In genomic region chr11:73085189-73085875, GRCh38 we compare ENCODE assay signal across 1 cellular context.
A peak's percentile ranks its signal among the peaks of the same experiment; 100 is the strongest.
TF ChIP-seq lines count a peak whose summit lies in the region.

No MANE protein-coding gene starts in this region.

TF ChIP-seq in GM12878, 131 proteins besides CTCF, POLR2A, EP300 and RAD21 (continued from another document):
- no peak for TF ChIP-seq YBX1 (IDR thresholded peaks at IDR 0.05)
- no peak for TF ChIP-seq IRF3 (IDR thresholded peaks at IDR 0.05)
- TF ChIP-seq ZBTB33 (IDR thresholded peaks at IDR 0.05), result no peak
- no peak for TF ChIP-seq BCL11A (IDR thresholded peaks at IDR 0.05; ENCODE audit: low read depth, low read length)
- TF ChIP-seq ZBED1 (IDR thresholded peaks at IDR 0.05; ENCODE audit: borderline replicate concordance), result no peak
- TF ChIP-seq POU2F2 (IDR thresholded peaks at IDR 0.05; ENCODE audit: borderline replicate concordance, low read depth, low read length), result no peak
- no peak for TF ChIP-seq SUPT20H (IDR thresholded peaks at IDR 0.05; ENCODE audit: borderline replicate concordance, control insufficient read depth, low read depth, low read length)
- no peak for TF ChIP-seq STAT3 (IDR thresholded peaks at IDR 0.05; ENCODE audit: low read depth, low read length)
- TF ChIP-seq, protein P1, sequence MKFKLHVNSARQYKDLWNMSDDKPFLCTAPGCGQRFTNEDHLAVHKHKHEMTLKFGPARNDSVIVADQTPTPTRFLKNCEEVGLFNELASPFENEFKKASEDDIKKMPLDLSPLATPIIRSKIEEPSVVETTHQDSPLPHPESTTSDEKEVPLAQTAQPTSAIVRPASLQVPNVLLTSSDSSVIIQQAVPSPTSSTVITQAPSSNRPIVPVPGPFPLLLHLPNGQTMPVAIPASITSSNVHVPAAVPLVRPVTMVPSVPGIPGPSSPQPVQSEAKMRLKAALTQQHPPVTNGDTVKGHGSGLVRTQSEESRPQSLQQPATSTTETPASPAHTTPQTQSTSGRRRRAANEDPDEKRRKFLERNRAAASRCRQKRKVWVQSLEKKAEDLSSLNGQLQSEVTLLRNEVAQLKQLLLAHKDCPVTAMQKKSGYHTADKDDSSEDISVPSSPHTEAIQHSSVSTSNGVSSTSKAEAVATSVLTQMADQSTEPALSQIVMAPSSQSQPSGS (IDR thresholded peaks at IDR 0.05; ENCODE audit: low read length), result peak; percentile 29; the same call in 1 of the 2 replicates
- TF ChIP-seq RBBP5 (conservative IDR thresholded peaks at IDR 0.05), result no peak
- no peak for TF ChIP-seq TCF12 (IDR thresholded peaks at IDR 0.05; ENCODE audit: low read depth, low read length)
- no peak for TF ChIP-seq HSF1 (IDR thresholded peaks at IDR 0.05; ENCODE audit: low read depth, low read length)
- no peak for TF ChIP-seq NRF1 (conservative IDR thresholded peaks at IDR 0.05; ENCODE audit: low read depth, low read length)
- no peak for TF ChIP-seq USF1 (IDR thresholded peaks at IDR 0.05; ENCODE audit: borderline replicate concordance, extremely low read length, insufficient read depth, low read depth, low read length)
- no peak for TF ChIP-seq GATAD2B (conservative IDR thresholded peaks at IDR 0.05; ENCODE audit: low read depth)
- TF ChIP-seq RUNX3 (IDR thresholded peaks at IDR 0.05; ENCODE audit: low read length), result peak; percentile 36; the same call in 1 of the 2 replicates
- TF ChIP-seq CHD2 (IDR thresholded peaks at IDR 0.05; ENCODE audit: borderline replicate concordance, low read depth, low read length), result no peak
- 0 out of 2 replicates have a peak, but pooled peaks have one; percentile 21 for TF ChIP-seq JUNB (IDR thresholded peaks at IDR 0.05)
- TF ChIP-seq JUND (IDR thresholded peaks at IDR 0.05; ENCODE audit: low read depth, low read length), result no peak
- TF ChIP-seq, protein P2, sequence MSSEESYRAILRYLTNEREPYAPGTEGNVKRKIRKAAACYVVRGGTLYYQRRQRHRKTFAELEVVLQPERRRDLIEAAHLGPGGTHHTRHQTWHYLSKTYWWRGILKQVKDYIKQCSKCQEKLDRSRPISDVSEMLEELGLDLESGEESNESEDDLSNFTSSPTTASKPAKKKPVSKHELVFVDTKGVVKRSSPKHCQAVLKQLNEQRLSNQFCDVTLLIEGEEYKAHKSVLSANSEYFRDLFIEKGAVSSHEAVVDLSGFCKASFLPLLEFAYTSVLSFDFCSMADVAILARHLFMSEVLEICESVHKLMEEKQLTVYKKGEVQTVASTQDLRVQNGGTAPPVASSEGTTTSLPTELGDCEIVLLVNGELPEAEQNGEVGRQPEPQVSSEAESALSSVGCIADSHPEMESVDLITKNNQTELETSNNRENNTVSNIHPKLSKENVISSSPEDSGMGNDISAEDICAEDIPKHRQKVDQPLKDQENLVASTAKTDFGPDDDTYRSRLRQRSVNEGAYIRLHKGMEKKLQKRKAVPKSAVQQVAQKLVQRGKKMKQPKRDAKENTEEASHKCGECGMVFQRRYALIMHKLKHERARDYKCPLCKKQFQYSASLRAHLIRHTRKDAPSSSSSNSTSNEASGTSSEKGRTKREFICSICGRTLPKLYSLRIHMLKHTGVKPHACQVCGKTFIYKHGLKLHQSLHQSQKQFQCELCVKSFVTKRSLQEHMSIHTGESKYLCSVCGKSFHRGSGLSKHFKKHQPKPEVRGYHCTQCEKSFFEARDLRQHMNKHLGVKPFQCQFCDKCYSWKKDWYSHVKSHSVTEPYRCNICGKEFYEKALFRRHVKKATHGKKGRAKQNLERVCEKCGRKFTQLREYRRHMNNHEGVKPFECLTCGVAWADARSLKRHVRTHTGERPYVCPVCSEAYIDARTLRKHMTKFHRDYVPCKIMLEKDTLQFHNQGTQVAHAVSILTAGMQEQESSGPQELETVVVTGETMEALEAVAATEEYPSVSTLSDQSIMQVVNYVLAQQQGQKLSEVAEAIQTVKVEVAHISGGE (CRISPR knock-in tag; IDR thresholded peaks at IDR 0.05), result peak; percentile 44
- TF ChIP-seq BHLHE40 (IDR thresholded peaks at IDR 0.05; ENCODE audit: borderline replicate concordance in 1 of 2, low read depth in 2 of 2, low read length in 1 of 2), result no peak
- no peak for TF ChIP-seq ZNF622 (IDR thresholded peaks at IDR 0.05)
- no peak for TF ChIP-seq NR2C1 (IDR thresholded peaks at IDR 0.05)
- no peak for TF ChIP-seq ASH2L (IDR thresholded peaks at IDR 0.05; ENCODE audit: borderline replicate concordance, low read depth)
- TF ChIP-seq IKZF1 (conservative IDR thresholded peaks at IDR 0.05), result no peak
- TF ChIP-seq SMC3 (IDR thresholded peaks at IDR 0.05; ENCODE audit: borderline replicate concordance, low read length), result no peak
- TF ChIP-seq GABPA (IDR thresholded peaks at IDR 0.05; ENCODE audit: low read depth), result peak; percentile 77
- TF ChIP-seq, protein P3, sequence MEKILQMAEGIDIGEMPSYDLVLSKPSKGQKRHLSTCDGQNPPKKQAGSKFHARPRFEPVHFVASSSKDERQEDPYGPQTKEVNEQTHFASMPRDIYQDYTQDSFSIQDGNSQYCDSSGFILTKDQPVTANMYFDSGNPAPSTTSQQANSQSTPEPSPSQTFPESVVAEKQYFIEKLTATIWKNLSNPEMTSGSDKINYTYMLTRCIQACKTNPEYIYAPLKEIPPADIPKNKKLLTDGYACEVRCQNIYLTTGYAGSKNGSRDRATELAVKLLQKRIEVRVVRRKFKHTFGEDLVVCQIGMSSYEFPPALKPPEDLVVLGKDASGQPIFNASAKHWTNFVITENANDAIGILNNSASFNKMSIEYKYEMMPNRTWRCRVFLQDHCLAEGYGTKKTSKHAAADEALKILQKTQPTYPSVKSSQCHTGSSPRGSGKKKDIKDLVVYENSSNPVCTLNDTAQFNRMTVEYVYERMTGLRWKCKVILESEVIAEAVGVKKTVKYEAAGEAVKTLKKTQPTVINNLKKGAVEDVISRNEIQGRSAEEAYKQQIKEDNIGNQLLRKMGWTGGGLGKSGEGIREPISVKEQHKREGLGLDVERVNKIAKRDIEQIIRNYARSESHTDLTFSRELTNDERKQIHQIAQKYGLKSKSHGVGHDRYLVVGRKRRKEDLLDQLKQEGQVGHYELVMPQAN (conservative IDR thresholded peaks at IDR 0.05), result no peak
- TF ChIP-seq SMAD5 (IDR thresholded peaks at IDR 0.05; ENCODE audit: low read depth), result no peak
- TF ChIP-seq HDAC2 (IDR thresholded peaks at IDR 0.05), result no peak
- TF ChIP-seq, protein P4, sequence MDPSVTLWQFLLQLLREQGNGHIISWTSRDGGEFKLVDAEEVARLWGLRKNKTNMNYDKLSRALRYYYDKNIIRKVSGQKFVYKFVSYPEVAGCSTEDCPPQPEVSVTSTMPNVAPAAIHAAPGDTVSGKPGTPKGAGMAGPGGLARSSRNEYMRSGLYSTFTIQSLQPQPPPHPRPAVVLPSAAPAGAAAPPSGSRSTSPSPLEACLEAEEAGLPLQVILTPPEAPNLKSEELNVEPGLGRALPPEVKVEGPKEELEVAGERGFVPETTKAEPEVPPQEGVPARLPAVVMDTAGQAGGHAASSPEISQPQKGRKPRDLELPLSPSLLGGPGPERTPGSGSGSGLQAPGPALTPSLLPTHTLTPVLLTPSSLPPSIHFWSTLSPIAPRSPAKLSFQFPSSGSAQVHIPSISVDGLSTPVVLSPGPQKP (IDR thresholded peaks at IDR 0.05; ENCODE audit: low read depth, low read length), result no peak
- no peak for TF ChIP-seq NFYA (IDR thresholded peaks at IDR 0.05; ENCODE audit: borderline replicate concordance, low read depth, low read length)
- TF ChIP-seq HDGF (IDR thresholded peaks at IDR 0.05), result no peak
- TF ChIP-seq SMARCA5 (IDR thresholded peaks at IDR 0.05), result no peak
- no peak for TF ChIP-seq CREB1 (IDR thresholded peaks at IDR 0.05; ENCODE audit: low read depth)
- no peak for TF ChIP-seq ZNF207 (IDR thresholded peaks at IDR 0.05; ENCODE audit: borderline replicate concordance)
- TF ChIP-seq PAX8 (IDR thresholded peaks at IDR 0.05), result no peak
- TF ChIP-seq EED (IDR thresholded peaks at IDR 0.05; ENCODE audit: low read depth), result 0 out of 2 replicates have a peak, but pooled peaks have one; percentile 51
- TF ChIP-seq SPI1 (IDR thresholded peaks at IDR 0.05; ENCODE audit: borderline replicate concordance, insufficient read depth, low read depth, low read length), result peak; percentile 83
- TF ChIP-seq EZH2 (IDR thresholded peaks at IDR 0.05; ENCODE audit: borderline replicate concordance, control insufficient read depth, low read depth, low read length), result no peak
- TF ChIP-seq BRCA1 (IDR thresholded peaks at IDR 0.05; ENCODE audit: low read depth, low read length), result no peak
- TF ChIP-seq RCOR1 (conservative IDR thresholded peaks at IDR 0.05; ENCODE audit: low read depth, low read length), result no peak
- no peak for TF ChIP-seq LARP7 (IDR thresholded peaks at IDR 0.05)
- no peak for TF ChIP-seq PKNOX1 (IDR thresholded peaks at IDR 0.05)
- TF ChIP-seq ZZZ3 (IDR thresholded peaks at IDR 0.05; ENCODE audit: control insufficient read depth, insufficient read length, low read depth), result no peak
- no peak for TF ChIP-seq KLF5 (IDR thresholded peaks at IDR 0.05; ENCODE audit: partially characterized antibody)
- no peak for TF ChIP-seq RFX5 (IDR thresholded peaks at IDR 0.05; ENCODE audit: low read depth, low read length)
- TF ChIP-seq ZNF217 (IDR thresholded peaks at IDR 0.05), result no peak
- no peak for TF ChIP-seq MYC (IDR thresholded peaks at IDR 0.05; ENCODE audit: insufficient read depth, insufficient read length, insufficient replicate concordance, low read length, severe bottlenecking)
- TF ChIP-seq ZNF274 (IDR thresholded peaks at IDR 0.05; ENCODE audit: insufficient read depth, insufficient read length), result no peak
- TF ChIP-seq CBX3 (IDR thresholded peaks at IDR 0.05; ENCODE audit: borderline replicate concordance, low read depth), result no peak
- TF ChIP-seq WRNIP1 (IDR thresholded peaks at IDR 0.05; ENCODE audit: borderline replicate concordance, low read depth, low read length), result no peak
- TF ChIP-seq, protein P5, sequence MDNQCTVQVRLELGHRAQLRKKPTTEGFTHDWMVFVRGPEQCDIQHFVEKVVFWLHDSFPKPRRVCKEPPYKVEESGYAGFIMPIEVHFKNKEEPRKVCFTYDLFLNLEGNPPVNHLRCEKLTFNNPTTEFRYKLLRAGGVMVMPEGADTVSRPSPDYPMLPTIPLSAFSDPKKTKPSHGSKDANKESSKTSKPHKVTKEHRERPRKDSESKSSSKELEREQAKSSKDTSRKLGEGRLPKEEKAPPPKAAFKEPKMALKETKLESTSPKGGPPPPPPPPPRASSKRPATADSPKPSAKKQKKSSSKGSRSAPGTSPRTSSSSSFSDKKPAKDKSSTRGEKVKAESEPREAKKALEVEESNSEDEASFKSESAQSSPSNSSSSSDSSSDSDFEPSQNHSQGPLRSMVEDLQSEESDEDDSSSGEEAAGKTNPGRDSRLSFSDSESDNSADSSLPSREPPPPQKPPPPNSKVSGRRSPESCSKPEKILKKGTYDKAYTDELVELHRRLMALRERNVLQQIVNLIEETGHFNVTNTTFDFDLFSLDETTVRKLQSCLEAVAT (IDR thresholded peaks at IDR 0.05), result no peak
- no peak for TF ChIP-seq CHD4 (IDR thresholded peaks at IDR 0.05)
